ENCODE assay signal across 22 cellular contexts in the genomic region with DNA sequence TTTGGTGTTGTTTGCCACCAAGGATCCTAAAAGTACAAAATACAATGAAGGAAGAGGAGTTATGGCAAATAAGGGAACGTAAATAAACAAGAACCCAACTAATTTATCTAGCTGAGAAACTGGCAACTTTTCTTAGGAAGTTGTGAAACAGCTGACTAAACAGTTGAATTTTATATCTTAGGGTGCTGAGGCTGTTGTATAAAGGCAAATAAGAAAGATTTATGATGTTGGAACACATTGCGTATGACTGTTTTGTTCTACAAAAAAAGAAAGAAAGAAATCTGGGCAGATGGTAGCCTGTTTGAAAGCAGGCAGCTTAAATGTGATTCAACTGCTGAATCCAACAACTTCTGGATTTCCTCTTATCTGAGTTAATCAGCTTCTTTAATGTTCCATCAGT.
"Had no signal": no experiment of that assay in that cellular context is flagged by ENCODE, and none has a peak within 500 bp of the region (broad histone marks: within the 10 kb centered on the region; RNA-seq: fewer than 3 reads in every experiment).

No MANE protein-coding gene starts in this region.

- H3K4me1 Mint-ChIP-seq: activated CD4-positive, alpha-beta T cell treated with anti-CD3 and anti-CD28 coated beads, Interleukin-2, amount 10 ng/mL, durations not matched to agents 7 days and 5 days; activated naive CD4-positive, alpha-beta T cell treated with anti-CD3 and anti-CD28 coated beads, Interleukin-2, amount 10 ng/mL, durations not matched to agents 7 days and 5 days; endodermal cell; neural crest cell; stimulated activated effector memory CD8-positive, alpha-beta T cell treated with anti-CD3 and anti-CD28 coated beads, Interleukin-12 subunit alpha, Interleukin-12 subunit beta, amount 100 ng/mL, for 72 hours; T-helper 17 cell had no signal

- H2AFZ ChIP-seq: parathyroid adenoma had no signal

- H3K27ac ChIP-seq: brain microvascular endothelial cell, gastrocnemius medialis, heart right ventricle, left lung, parathyroid adenoma had no signal

- H3K27me3 ChIP-seq: brain microvascular endothelial cell, gastrocnemius medialis, heart right ventricle, left lung had no signal

- H3K9ac ChIP-seq: parathyroid adenoma had no signal

- H3K36me3 ChIP-seq: brain microvascular endothelial cell, gastrocnemius medialis, heart right ventricle, left lung had no signal

- H3K4me3 ChIP-seq: gastrocnemius medialis, heart right ventricle, left lung had no signal

- H3K27me3 Mint-ChIP-seq: dendritic cell treated with granulocyte-macrophage colony-stimulating factor and Interleukin-4, amounts not matched to agents 40 ng/mL and 50 ng/mL, for 4 days had no signal

- H3K4me1 ChIP-seq: left lung, parathyroid adenoma had no signal

- H3K4me3 Mint-ChIP-seq: activated CD4-positive, alpha-beta T cell treated with anti-CD3 and anti-CD28 coated beads, Interleukin-2, amount 10 ng/mL, durations not matched to agents 7 days and 5 days; activated naive CD4-positive, alpha-beta T cell treated with anti-CD3 and anti-CD28 coated beads, Interleukin-2, amount 10 ng/mL, durations not matched to agents 7 days and 5 days; dendritic cell treated with granulocyte-macrophage colony-stimulating factor and Interleukin-4, amounts not matched to agents 40 ng/mL and 50 ng/mL, for 4 days; endodermal cell; neural crest cell; stimulated activated effector memory CD8-positive, alpha-beta T cell treated with anti-CD3 and anti-CD28 coated beads, Interleukin-12 subunit alpha, Interleukin-12 subunit beta, amount 100 ng/mL, for 72 hours; T-helper 17 cell had no signal

- H3K9me3 ChIP-seq: gastrocnemius medialis, heart right ventricle, left lung had no signal

- H3K36me3 Mint-ChIP-seq: activated naive CD4-positive, alpha-beta T cell treated with anti-CD3 and anti-CD28 coated beads, Interleukin-2, amount 10 ng/mL, durations not matched to agents 7 days and 5 days; stimulated activated effector memory CD8-positive, alpha-beta T cell treated with anti-CD3 and anti-CD28 coated beads, Interleukin-12 subunit alpha, Interleukin-12 subunit beta, amount 100 ng/mL, for 72 hours had no signal

- H3K9me3 Mint-ChIP-seq: activated CD4-positive, alpha-beta T cell treated with anti-CD3 and anti-CD28 coated beads, Interleukin-2, amount 10 ng/mL, durations not matched to agents 7 days and 5 days; activated naive CD4-positive, alpha-beta T cell treated with anti-CD3 and anti-CD28 coated beads, Interleukin-2, amount 10 ng/mL, durations not matched to agents 7 days and 5 days; activated T-helper 2 cell treated with anti-CD3 and anti-CD28 coated beads, Interferon-gamma antibody, Interleukin-2, Interleukin-4, amounts not matched to agents 10 μg/mL and 5 μg/mL and 100 μg/mL, durations not matched to agents 14 hours and 24 hours and 36 hours; dendritic cell treated with granulocyte-macrophage colony-stimulating factor and Interleukin-4, amounts not matched to agents 40 ng/mL and 50 ng/mL, for 4 days; endodermal cell; neural crest cell; stimulated activated effector memory CD8-positive, alpha-beta T cell treated with anti-CD3 and anti-CD28 coated beads, Interleukin-12 subunit alpha, Interleukin-12 subunit beta, amount 100 ng/mL, for 72 hours had no signal

- H3K79me2 ChIP-seq: parathyroid adenoma had no signal

- DNase-seq: activated CD4-positive, alpha-beta T cell treated with anti-CD3 and anti-CD28 coated beads, Interleukin-2, amount 10 ng/mL, durations not matched to agents 7 days and 5 days; activated CD4-positive, CD25-positive, alpha-beta regulatory T cell; activated CD8-positive, alpha-beta memory T cell treated with anti-CD3 and anti-CD28 coated beads for 24 hours; activated naive CD4-positive, alpha-beta T cell treated with anti-CD3 and anti-CD28 coated beads, Interleukin-2, amount 10 ng/mL, durations not matched to agents 7 days and 5 days; activated T-cell treated with anti-CD3 and anti-CD28 coated beads for 4 hours; amniotic stem cell; brain microvascular endothelial cell; cerebellar nuclear complex; endodermal cell; gastrocnemius medialis; heart right ventricle; islet precursor cell; small intestine; substantia nigra; T-helper 17 cell; trophoblast cell had no signal

- ATAC-seq: gastrocnemius medialis; heart right ventricle; left lung; stimulated activated effector memory CD8-positive, alpha-beta T cell treated with anti-CD3 and anti-CD28 coated beads, Interleukin-12 subunit alpha, Interleukin-12 subunit beta, amount 100 ng/mL, for 72 hours; T-helper 17 cell had no signal

- H3K27ac Mint-ChIP-seq: activated CD4-positive, alpha-beta T cell treated with anti-CD3 and anti-CD28 coated beads, Interleukin-2, amount 10 ng/mL, durations not matched to agents 7 days and 5 days; activated naive CD4-positive, alpha-beta T cell treated with anti-CD3 and anti-CD28 coated beads, Interleukin-2, amount 10 ng/mL, durations not matched to agents 7 days and 5 days; activated T-helper 2 cell treated with anti-CD3 and anti-CD28 coated beads, Interferon-gamma antibody, Interleukin-2, Interleukin-4, amounts not matched to agents 10 μg/mL and 5 μg/mL and 100 μg/mL, durations not matched to agents 14 hours and 24 hours and 36 hours; dendritic cell treated with granulocyte-macrophage colony-stimulating factor and Interleukin-4, amounts not matched to agents 40 ng/mL and 50 ng/mL, for 4 days; endodermal cell; stimulated activated effector memory CD8-positive, alpha-beta T cell treated with anti-CD3 and anti-CD28 coated beads, Interleukin-12 subunit alpha, Interleukin-12 subunit beta, amount 100 ng/mL, for 72 hours; T-helper 17 cell had no signal
